21 cellular contexts compared by ENCODE assay signal in genomic region chr2:128456281-128456680, GRCh38.
DNase-seq lines count a peak whose midpoint lies in the region; ATAC-seq and TF ChIP-seq lines count a peak whose summit lies in the region.
"Had no signal": no experiment of that assay in that cellular context is flagged by ENCODE, and none has a peak within 500 bp of the region (broad histone marks: within the 10 kb centered on the region; RNA-seq: fewer than 3 reads in every experiment).

No MANE protein-coding gene starts in this region.

- intact Hi-C loops in natural killer cell (cut with micrococcal nuclease), result no loop called here
- intact Hi-C loops in esophagus muscularis mucosa (cut with DNase I), result no loop called here
- intact Hi-C loops in tibial artery (cut with DNase I; ENCODE audit: low total_unique reads), result no loop called here

- peaks cover 0 to 10% (median 2%) of the 10 kb centered on the region in 4 donors for H3K9me3 ChIP-seq in esophagus muscularis mucosa
- no peaks in the 10 kb centered on the region for H3K9me3 ChIP-seq in tibial artery
- H3K9me3 ChIP-seq in HAP-1, result no peaks in the 10 kb centered on the region

- no peak overlapping the region for H3K27ac Mint-ChIP-seq in natural killer cell treated with Interleukin-12 subunit alpha and Interleukin-12 subunit beta and Interleukin-15 and Interleukin-18, amount 100 ng/mL, for 72 hours
- no peak overlapping the region for H3K27ac Mint-ChIP-seq in natural killer cell
- H3K27ac Mint-ChIP-seq: CD4-positive, alpha-beta memory T cell had no signal

- H3K27me3 Mint-ChIP-seq in natural killer cell treated with Interleukin-12 subunit alpha and Interleukin-12 subunit beta and Interleukin-15 and Interleukin-18, amount 100 ng/mL, for 72 hours, result peaks cover 6 to 21% of the 10 kb centered on the region in 2 donors
- H3K27me3 Mint-ChIP-seq in natural killer cell (ENCODE audit: low read depth in 2 of 2), result peaks cover 10 to 20% of the 10 kb centered on the region in 2 donors

- H3K27ac ChIP-seq in esophagus muscularis mucosa (replicated peaks in 1 of 4), result no peak overlapping the region
- H3K27ac ChIP-seq in tibial artery, result no peak overlapping the region
- H3K27ac ChIP-seq: BLaER1 treated with 17β-estradiol and CSF1 and Interleukin-3, amounts not matched to agents 10 nM and 100 nM; HL-60 had no signal

- peaks cover 0 to 4% (median 0%) of the 10 kb centered on the region in 4 donors for H3K4me1 ChIP-seq in esophagus muscularis mucosa
- no peaks in the 10 kb centered on the region for H3K4me1 ChIP-seq in tibial artery
- no peaks in the 10 kb centered on the region for H3K4me1 ChIP-seq in HAP-1

- H3K9me3 Mint-ChIP-seq in natural killer cell treated with Interleukin-12 subunit alpha and Interleukin-12 subunit beta and Interleukin-15 and Interleukin-18, amount 100 ng/mL, for 72 hours, result no peaks in the 10 kb centered on the region
- no peaks in the 10 kb centered on the region for H3K9me3 Mint-ChIP-seq in natural killer cell

- TF ChIP-seq EP300 in esophagus muscularis mucosa (IDR thresholded peaks at IDR 0.05), result no peak

- H3K36me3 Mint-ChIP-seq in natural killer cell treated with Interleukin-12 subunit alpha and Interleukin-12 subunit beta and Interleukin-15 and Interleukin-18, amount 100 ng/mL, for 72 hours, result no peaks in the 10 kb centered on the region
- H3K36me3 Mint-ChIP-seq in natural killer cell, result no peaks in the 10 kb centered on the region
- H3K36me3 Mint-ChIP-seq: CD4-positive, alpha-beta memory T cell had no signal

- no peak for TF ChIP-seq POLR2A in esophagus muscularis mucosa (IDR thresholded peaks at IDR 0.05; ENCODE audit: low read depth)

- H3K4me3 ChIP-seq in esophagus muscularis mucosa (no peak overlapping the region), tibial artery (no peak overlapping the region), HAP-1 (no peak overlapping the region)
- H3K4me3 ChIP-seq: BLaER1 treated with 17β-estradiol and CSF1 and Interleukin-3, amounts not matched to agents 10 nM and 100 nM had no signal

- WGBS in esophagus muscularis mucosa, result 93% methylated on average over 5 of the region's 5 CpGs

- no peak overlapping the region for H3K4me3 Mint-ChIP-seq in natural killer cell treated with Interleukin-12 subunit alpha and Interleukin-12 subunit beta and Interleukin-15 and Interleukin-18, amount 100 ng/mL, for 72 hours
- no peak overlapping the region for H3K4me3 Mint-ChIP-seq in natural killer cell
- H3K4me3 Mint-ChIP-seq: CD4-positive, alpha-beta memory T cell had no signal

- DNase-seq in natural killer cell treated with Interleukin-12 subunit alpha and Interleukin-12 subunit beta and Interleukin-15 and Interleukin-18, amount 100 ng/mL, for 72 hours (ENCODE audit: low spot score), result peak; percentile 15
- DNase-seq in natural killer cell (no peak), esophagus muscularis mucosa (ENCODE audit: extremely low spot score) (peak; percentile 62), tibial artery (peak; percentile 8 to 45), GDM1 (lab: John Stamatoyannopoulos, UW) (no peak), HAP-1 (ENCODE audit: low spot score in 2 of 2) (no peak), COLO668 (lab: John Stamatoyannopoulos, UW; ENCODE audit: unreplicated experiment) (no peak)
- DNase-seq: ACHN; CD4-positive, alpha-beta memory T cell; HCEC 1CT; KBM-7; MM.1S; NCI-H1048; NCI-H1436; NCI-H187 treated with DMSO at 0.1 percent for 48 hours; NCI-H2107; NCI-H446 treated with DMSO at 0.1 percent for 48 hours; NCI-H526 treated with DMSO at 0.1 percent for 48 hours; OCI-M1 had no signal

- TF ChIP-seq CTCF in natural killer cell (IDR thresholded peaks at IDR 0.05) (no peak), esophagus muscularis mucosa (IDR thresholded peaks at IDR 0.05) (no peak), tibial artery (IDR thresholded peaks at IDR 0.05) (no peak)

- peaks cover 0 to 18% (median 0%) of the 10 kb centered on the region in 4 donors for H3K27me3 ChIP-seq in esophagus muscularis mucosa
- H3K27me3 ChIP-seq in tibial artery, result no peaks in the 10 kb centered on the region
- H3K27me3 ChIP-seq in HAP-1 (ENCODE audit: low read depth), result no peaks in the 10 kb centered on the region
- H3K27me3 ChIP-seq: BLaER1 treated with 17β-estradiol and CSF1 and Interleukin-3, amounts not matched to agents 10 nM and 100 nM had no signal

- H3K36me3 ChIP-seq in esophagus muscularis mucosa, result no peaks in the 10 kb centered on the region
- H3K36me3 ChIP-seq in tibial artery, result no peaks in the 10 kb centered on the region
- no peaks in the 10 kb centered on the region for H3K36me3 ChIP-seq in HAP-1 (replicated peaks)

- no peak for ATAC-seq in natural killer cell treated with Interleukin-12 subunit alpha and Interleukin-12 subunit beta and Interleukin-15 and Interleukin-18, amount 100 ng/mL, for 72 hours
- ATAC-seq in natural killer cell, result no peak

- in situ Hi-C loops in HAP-1 (cut with MboI; ENCODE audit: low sequenced_read_pairs), result no loop called here

- no peaks in the 10 kb centered on the region for H3K4me1 Mint-ChIP-seq in natural killer cell treated with Interleukin-12 subunit alpha and Interleukin-12 subunit beta and Interleukin-15 and Interleukin-18, amount 100 ng/mL, for 72 hours (ENCODE audit: low read depth in 2 of 2)
- H3K4me1 Mint-ChIP-seq in natural killer cell, result no peaks in the 10 kb centered on the region
- H3K4me1 Mint-ChIP-seq: CD4-positive, alpha-beta memory T cell had no signal

Comparison
In these comparisons a context has a peak if more than half of its experiments do, and no peak if none do; other contexts are left out.
1. DNase-seq: peak in natural killer cell treated with Interleukin-12 subunit alpha and Interleukin-12 subunit beta and Interleukin-15 and Interleukin-18, amount 100 ng/mL, for 72 hours (single experiment), esophagus muscularis mucosa (single experiment) and tibial artery (2 of 2); none in natural killer cell (single experiment), GDM1 (single experiment), HAP-1 (0 of 2) and COLO668 (single experiment).